ENCODE assay signal across 17 cellular contexts in the genomic region with DNA sequence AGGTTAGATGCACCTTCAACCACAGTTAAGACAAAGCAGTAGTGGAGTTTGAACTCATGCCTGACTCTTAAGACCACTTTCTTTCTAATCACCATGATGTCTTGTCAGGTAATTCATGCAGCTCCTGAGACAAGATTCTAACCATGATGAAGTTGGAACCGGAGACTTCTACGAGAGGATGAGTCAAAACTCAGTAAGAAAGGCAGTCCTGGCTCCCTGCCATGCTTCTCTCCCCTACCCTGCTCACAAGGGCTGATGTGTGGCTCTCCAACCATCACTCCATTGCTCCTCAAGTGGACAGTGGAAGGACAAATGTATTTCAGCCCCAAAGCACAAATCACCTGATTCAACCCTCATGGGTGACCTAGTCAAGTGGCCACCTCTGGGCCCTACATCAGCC. TPM values are rescaled to one million over a fixed set of nuclear protein-coding genes. Genes with fewer than 3 reads are reported as not detected.
DNase-seq lines count a peak whose midpoint lies in the region; TF ChIP-seq lines count a peak whose summit lies in the region.
"Had no signal": no experiment of that assay in that cellular context is flagged by ENCODE, and none has a peak within 500 bp of the region (broad histone marks: within the 10 kb centered on the region; RNA-seq: fewer than 3 reads in every experiment).

No MANE protein-coding gene starts in this region.

- H3K4me1 ChIP-seq in esophagus muscularis mucosa: peaks cover 33 to 89% (median 83%) of the 10 kb centered on the region in 4 donors
- H3K4me1 ChIP-seq in sigmoid colon: peaks cover 0 to 78% (median 67%) of the 10 kb centered on the region in 4 donors

- H3K27ac ChIP-seq in VCaP: peak overlapping the region; percentile 74
- H3K27ac ChIP-seq in esophagus muscularis mucosa (replicated peaks in 1 of 4): no peak overlapping the region
- H3K27ac ChIP-seq in sigmoid colon: peak overlapping the region in 2 of 4 donors; percentile 7 to 83
- H3K27ac ChIP-seq: ovary had no signal

- TF ChIP-seq CTCF in VCaP (conservative IDR thresholded peaks at IDR 0.05): no peak
- TF ChIP-seq CTCF in esophagus muscularis mucosa (IDR thresholded peaks at IDR 0.05): no peak
- no peak for TF ChIP-seq CTCF in sigmoid colon (IDR thresholded peaks at IDR 0.05)

- TF ChIP-seq EP300 in esophagus muscularis mucosa (IDR thresholded peaks at IDR 0.05) (no peak), sigmoid colon (IDR thresholded peaks at IDR 0.05) (no peak)

- H3K9me3 ChIP-seq in esophagus muscularis mucosa (no peaks in the 10 kb centered on the region), sigmoid colon (no peaks in the 10 kb centered on the region)
- H3K9me3 ChIP-seq: heart left ventricle, ovary had no signal

- 55% methylated on average over 2 of the region's 2 CpGs for WGBS in esophagus muscularis mucosa
- WGBS in sigmoid colon, 2 donors: 79 to 82% methylated on average over 2 of the region's 2 CpGs

- no peak for TF ChIP-seq POLR2A in esophagus muscularis mucosa (IDR thresholded peaks at IDR 0.05; ENCODE audit: low read depth)
- no peak for TF ChIP-seq POLR2A in sigmoid colon (IDR thresholded peaks at IDR 0.05)

- no peak overlapping the region for H3K4me3 ChIP-seq in esophagus muscularis mucosa
- H3K4me3 ChIP-seq in sigmoid colon: no peak overlapping the region
- H3K4me3 ChIP-seq: lung, ovary had no signal

- no peaks in the 10 kb centered on the region for H3K27me3 ChIP-seq in esophagus muscularis mucosa
- no peaks in the 10 kb centered on the region for H3K27me3 ChIP-seq in sigmoid colon
- H3K27me3 ChIP-seq: heart left ventricle, ovary had no signal

- DNase-seq in HK-2 (ENCODE audit: unreplicated experiment): peak; percentile 85
- peak; percentile 80 for DNase-seq in esophagus muscularis mucosa (ENCODE audit: extremely low spot score)
- DNase-seq in sigmoid colon: peak; percentile 77
- DNase-seq in HPDE6-E6E7 (ENCODE audit: extremely low spot score): no peak
- no peak for DNase-seq in NCI-H774 (lab: John Stamatoyannopoulos, UW)
- DNase-seq in NCI-H524 (lab: John Stamatoyannopoulos, UW): no peak
- no peak for DNase-seq in activated CD4-positive, alpha-beta T cell treated with anti-CD3 and anti-CD28 coated beads for 4 hours
- DNase-seq: activated CD8-positive, alpha-beta memory T cell treated with anti-CD3 and anti-CD28 coated beads, Interleukin-2, amount 10 ng/mL, durations not matched to agents 7 days and 5 days; activated naive CD8-positive, alpha-beta T cell treated with anti-CD3 and anti-CD28 coated beads for 36 hours; CD4-positive, CD25-positive, alpha-beta regulatory T cell; effector CD4-positive, alpha-beta T cell; RPMI8226; stimulated activated naive CD4-positive, alpha-beta T cell had no signal

- H3K36me3 ChIP-seq in esophagus muscularis mucosa (no peaks in the 10 kb centered on the region), sigmoid colon (no peaks in the 10 kb centered on the region)
- H3K36me3 ChIP-seq: heart left ventricle, ovary had no signal

- intact Hi-C loops in esophagus muscularis mucosa (cut with DNase I): no loop called here
- intact Hi-C loops in sigmoid colon (cut with DNase I): no loop called here

RNA-seq across cellular contexts. Expression of a gene that starts 3.2 kb away (rescaled TPM):
- total RNA-seq in esophagus muscularis mucosa: 10 to 100 TPM; 10.3 to 13.3 (median 11.2) TPM
- total RNA-seq in sigmoid colon: 10 to 100 TPM in 3 of 4 donors, 1 to 10 TPM in 1; 9.0 to 15.3 (median 12.5) TPM
- polyA plus RNA-seq in sigmoid colon: 1 to 10 TPM in 2 of 3 donors, under 1 TPM in 1; 0.92 to 5.0 (median 3.0) TPM
- total RNA-seq: CD4-positive, CD25-positive, alpha-beta regulatory T cell had no signal

Comparison
In these comparisons a context has a peak if more than half of its experiments do, and no peak if none do; other contexts are left out.
1. DNase-seq: peak in HK-2 (single experiment), esophagus muscularis mucosa (single experiment) and sigmoid colon (single experiment); none in HPDE6-E6E7 (single experiment), NCI-H774 (single experiment), NCI-H524 (0 of 2) and activated CD4-positive, alpha-beta T cell treated with anti-CD3 and anti-CD28 coated beads for 4 hours (0 of 2).